Comparison of ENCODE assay signal across 8 cellular contexts in genomic region chr4:140426610-140427103, GRCh38. TPM values are rescaled to one million over a fixed set of nuclear protein-coding genes. Genes with fewer than 3 reads are reported as not detected.
DNase-seq lines count a peak whose midpoint lies in the region; ATAC-seq and TF ChIP-seq lines count a peak whose summit lies in the region.

No MANE protein-coding gene starts in this region.

- H3K4me3 ChIP-seq in GM23338 (peak overlapping the region; percentile 80), thoracic aorta (peak overlapping the region; percentile 81), adrenal gland (peak overlapping the region in 2 of 4 donors; percentile 30 to 81)

- H3K27ac ChIP-seq in GM23338 (ENCODE audit: low read depth) = no peak overlapping the region
- H3K27ac ChIP-seq in thoracic aorta = no peak overlapping the region
- H3K27ac ChIP-seq in adrenal gland = peak overlapping the region in 1 of 5 donors; percentile 23

- no peaks in the 10 kb centered on the region for H3K27me3 ChIP-seq in GM23338 (ENCODE audit: insufficient read depth)
- H3K27me3 ChIP-seq in thoracic aorta (replicated peaks; ENCODE audit: insufficient read depth) = no peaks in the 10 kb centered on the region
- peaks cover 7% of the 10 kb centered on the region for H3K27me3 ChIP-seq in adrenal gland

- no peaks in the 10 kb centered on the region for H4K20me1 ChIP-seq in GM23338 (replicated peaks; ENCODE audit: insufficient read depth)

- H3K9me3 ChIP-seq in thoracic aorta (no peaks in the 10 kb centered on the region), adrenal gland (replicated peaks in 1 of 3) (no peaks in the 10 kb centered on the region)

- H3K36me3 ChIP-seq in GM23338 (ENCODE audit: insufficient read depth) (no peaks in the 10 kb centered on the region), thoracic aorta (no peaks in the 10 kb centered on the region), adrenal gland (replicated peaks in 1 of 2) (no peaks in the 10 kb centered on the region)

- TF ChIP-seq POLR2A in adrenal gland (IDR thresholded peaks at IDR 0.05) = no peak

- peak overlapping the region; percentile 98 for H2AFZ ChIP-seq in GM23338

- H3K4me1 ChIP-seq in GM23338 (ENCODE audit: insufficient read depth) (no peaks in the 10 kb centered on the region; the same call in 1 of the 2 replicates), thoracic aorta (ENCODE audit: control insufficient read depth in 1 of 2, low read depth in 2 of 2) (peaks cover 6 to 8% of the 10 kb centered on the region in 2 donors), adrenal gland (replicated peaks in 1 of 2) (peaks cover 6 to 14% of the 10 kb centered on the region in 2 donors)

- WGBS in adrenal gland, 4 donors = 5 to 15% (median 9%) methylated on average over 19 to 23 of the region's 23 CpGs

- H3K4me3 Mint-ChIP-seq in GM23338 = peak overlapping the region; percentile 83
- peak overlapping the region; percentile 81 for H3K4me3 Mint-ChIP-seq in activated naive CD8-positive, alpha-beta T cell treated with anti-CD3 and anti-CD28 coated beads for 36 hours
- peak overlapping the region in 4 of 5 donors; percentile 15 to 65 (median 47) for H3K4me3 Mint-ChIP-seq in immature natural killer cell

- no peaks in the 10 kb centered on the region for H3K9me2 ChIP-seq in GM23338 (ENCODE audit: insufficient read depth)

- H3K9me3 Mint-ChIP-seq in GM23338 = no peaks in the 10 kb centered on the region
- H3K9me3 Mint-ChIP-seq in activated naive CD8-positive, alpha-beta T cell treated with anti-CD3 and anti-CD28 coated beads for 36 hours = no peaks in the 10 kb centered on the region
- peaks cover 0 to 3% (median 0%) of the 10 kb centered on the region in 6 donors for H3K9me3 Mint-ChIP-seq in immature natural killer cell

- peaks cover 9% of the 10 kb centered on the region; the same call in 2 of the 3 replicates for H3K4me1 Mint-ChIP-seq in GM23338
- H3K4me1 Mint-ChIP-seq in activated naive CD8-positive, alpha-beta T cell treated with anti-CD3 and anti-CD28 coated beads for 36 hours = peaks cover 3% of the 10 kb centered on the region
- H3K4me1 Mint-ChIP-seq in immature natural killer cell = peaks cover 7 to 16% of the 10 kb centered on the region in 2 donors

- peak; percentile 66 for ATAC-seq in GM23338
- no peak for ATAC-seq in thoracic aorta (ENCODE audit: insufficient number of reproducible peaks, low FRiP score, low read depth)
- no peak for ATAC-seq in HG03196 (IDR thresholded peaks at IDR 0.05; ENCODE audit: unreplicated experiment)

- TF ChIP-seq CTCF in GM10266 (IDR thresholded peaks at IDR 0.05; ENCODE audit: control insufficient read depth, insufficient read depth, low read depth, missing control alignments) (no peak), GM23338 (conservative IDR thresholded peaks at IDR 0.05; ENCODE audit: low read depth in 2 of 2) (peak in 1 of 2 experiments; percentile 27; a peak in 2 of 4 replicates), thoracic aorta (IDR thresholded peaks at IDR 0.05) (no peak), adrenal gland (IDR thresholded peaks at IDR 0.05) (no peak)

- no peaks in the 10 kb centered on the region for H3F3A ChIP-seq in GM23338 (replicated peaks; ENCODE audit: low read depth)

- H3K27ac Mint-ChIP-seq in GM23338 (no peak overlapping the region), immature natural killer cell (no peak overlapping the region)
- H3K27ac Mint-ChIP-seq in activated naive CD8-positive, alpha-beta T cell treated with anti-CD3 and anti-CD28 coated beads for 36 hours = no peak overlapping the region

- H3K36me3 Mint-ChIP-seq in GM23338 (ENCODE audit: low read depth) (no peaks in the 10 kb centered on the region), immature natural killer cell (no peaks in the 10 kb centered on the region)
- no peaks in the 10 kb centered on the region for H3K36me3 Mint-ChIP-seq in activated naive CD8-positive, alpha-beta T cell treated with anti-CD3 and anti-CD28 coated beads for 36 hours

- intact Hi-C loops in adrenal gland (cut with DNase I) = no loop called here

- H3K27me3 Mint-ChIP-seq in GM23338 (ENCODE audit: insufficient read depth, low read depth, poor library complexity) (no peaks in the 10 kb centered on the region), immature natural killer cell (ENCODE audit: low read depth in 3 of 3) (peaks cover 11 to 21% (median 11%) of the 10 kb centered on the region in 3 donors)
- peaks cover 57% of the 10 kb centered on the region for H3K27me3 Mint-ChIP-seq in activated naive CD8-positive, alpha-beta T cell treated with anti-CD3 and anti-CD28 coated beads for 36 hours

- H3K4me2 ChIP-seq in GM23338 = peak overlapping the region; percentile 81

- DNase-seq in GM10266 (ENCODE audit: extremely low spot score) (peak; percentile 20), GM23338 (ENCODE audit: low spot score) (peak; percentile 59), NCI-H1417 (lab: John Stamatoyannopoulos, UW) (peak; percentile 31 to 98 (median 98)), immature natural killer cell (no peak), thoracic aorta (ENCODE audit: low spot score) (no peak), adrenal gland (no peak)
- peak; percentile 32 for DNase-seq in activated naive CD8-positive, alpha-beta T cell treated with anti-CD3 and anti-CD28 coated beads for 36 hours

- H3K79me2 ChIP-seq in GM23338 (replicated peaks; ENCODE audit: insufficient read depth) = no peaks in the 10 kb centered on the region

TF ChIP-seq in GM23338, 12 proteins besides CTCF, POLR2A, EP300 and RAD21 (continues in another document):
- TF ChIP-seq POLR2AphosphoS5 (IDR thresholded peaks at IDR 0.05; ENCODE audit: low read depth) (no peak), ZNF331 (CRISPR knock-in tag; IDR thresholded peaks at IDR 0.05; ENCODE audit: low read depth) (no peak), ZNF114 (CRISPR knock-in tag; IDR thresholded peaks at IDR 0.05) (no peak)

RNA-seq across cellular contexts. Expression of gene CLGN, which starts 0.8 kb away (rescaled TPM):
- 2.5 and 4.0 TPM in 2 replicates for total RNA-seq in GM23338 (2014; rRNA removed; shearing (Covaris generic))
- polyA plus RNA-seq in GM23338 (2016; fragmentation: Nextera tagmentation; extraction: Ambion mirVana) = 3.8 and 5.2 TPM in 2 replicates
- total RNA-seq in activated naive CD8-positive, alpha-beta T cell treated with anti-CD3 and anti-CD28 coated beads for 36 hours = under 1 TPM; 0.22 to 0.27 TPM
- polyA plus RNA-seq in immature natural killer cell = not detected
- total RNA-seq in thoracic aorta = under 1 TPM in 1 of 2 donors, not detected in 1; 0.21 TPM
- total RNA-seq in adrenal gland = 1 to 10 TPM in 3 of 8 donors, under 1 TPM in 4, not detected in 1; 0.29 to 3.5 (median 0.61) TPM
- polyA plus RNA-seq in adrenal gland = 1 to 10 TPM in 2 of 3 donors, under 1 TPM in 1; 0.47 to 8.2 (median 2.5) TPM

RNA-seq across cellular contexts. Expression of gene SCOC, which starts 53.2 kb away (rescaled TPM):
- 47.2 and 57.3 TPM in 2 replicates for total RNA-seq in GM23338 (2014; rRNA removed; shearing (Covaris generic))
- polyA plus RNA-seq in GM23338 (2016; fragmentation: Nextera tagmentation; extraction: Ambion mirVana) (52.8 and 59.5 TPM in 2 replicates), immature natural killer cell (10 to 100 TPM; 31.5 to 68.7 (median 36.7) TPM), adrenal gland (100 to 1,000 TPM in 1 of 3 donors, 10 to 100 TPM in 2; 38.8 to 101 (median 46.7) TPM)
- total RNA-seq in activated naive CD8-positive, alpha-beta T cell treated with anti-CD3 and anti-CD28 coated beads for 36 hours = 10 to 100 TPM; 45.7 to 46.2 TPM
- total RNA-seq in thoracic aorta (10 to 100 TPM; 32.0 to 34.4 TPM), adrenal gland (10 to 100 TPM; 28.5 to 82.9 (median 45.3) TPM)

Comparison
In these comparisons a context has a peak if more than half of its experiments do, and no peak if none do; other contexts are left out.
1. DNase-seq: peak in GM10266 (single experiment), GM23338 (single experiment), NCI-H1417 (3 of 3) and activated naive CD8-positive, alpha-beta T cell treated with anti-CD3 and anti-CD28 coated beads for 36 hours (single experiment); none in immature natural killer cell (0 of 3), thoracic aorta (single experiment) and adrenal gland (0 of 7).
2. Peak in every context shown above with its lines, with median percentiles within 50 percentile points of each other: H3K4me3 Mint-ChIP-seq.